ENCODE assay signal across 1 cellular context in genomic region chr18:62420151-62420512, GRCh38.
A peak's percentile ranks its signal among the peaks of the same experiment; 100 is the strongest.
TF ChIP-seq lines count a peak whose summit lies in the region.

No MANE protein-coding gene starts in this region.

TF ChIP-seq in HepG2, 621 proteins besides CTCF, POLR2A, EP300 and RAD21 (continued from another document and continues in another):
- TF ChIP-seq ARID5B (CRISPR knock-in tag; IDR thresholded peaks at IDR 0.05) (peak; percentile 76), ZBTB20 (CRISPR knock-in tag; IDR thresholded peaks at IDR 0.05; ENCODE audit: borderline replicate concordance, low read depth) (no peak), ZFY (CRISPR knock-in tag; IDR thresholded peaks at IDR 0.05) (no peak), SP140L (CRISPR knock-in tag; IDR thresholded peaks at IDR 0.05; ENCODE audit: borderline replicate concordance) (no peak), CHCHD3 (CRISPR knock-in tag; IDR thresholded peaks at IDR 0.05) (no peak), U2AF1 (optimal IDR thresholded peaks at IDR 0.05; ENCODE audit: low read depth, low read length) (no peak), MYPOP (CRISPR knock-in tag; IDR thresholded peaks at IDR 0.05) (no peak), THAP7 (CRISPR knock-in tag; IDR thresholded peaks at IDR 0.05) (no peak), PHF8 (CRISPR knock-in tag; IDR thresholded peaks at IDR 0.05) (no peak), GATAD1 (CRISPR knock-in tag; IDR thresholded peaks at IDR 0.05) (no peak), KIAA2018 (CRISPR knock-in tag; IDR thresholded peaks at IDR 0.05; ENCODE audit: borderline replicate concordance) (no peak), GPBP1L1 (CRISPR knock-in tag; IDR thresholded peaks at IDR 0.05) (no peak), TFE3 (CRISPR knock-in tag; IDR thresholded peaks at IDR 0.05) (no peak), SAFB2 (CRISPR knock-in tag; IDR thresholded peaks at IDR 0.05; ENCODE audit: borderline replicate concordance, low read depth) (no peak), ERF (CRISPR knock-in tag; IDR thresholded peaks at IDR 0.05) (no peak), ZNF232 (CRISPR knock-in tag; IDR thresholded peaks at IDR 0.05; ENCODE audit: borderline replicate concordance) (no peak), MYNN (CRISPR knock-in tag; IDR thresholded peaks at IDR 0.05; ENCODE audit: low read depth) (no peak), FUBP1 (CRISPR knock-in tag; IDR thresholded peaks at IDR 0.05; ENCODE audit: borderline replicate concordance) (no peak), ZNF704 (CRISPR knock-in tag; IDR thresholded peaks at IDR 0.05; ENCODE audit: borderline replicate concordance) (no peak), ATF6 (CRISPR knock-in tag; conservative IDR thresholded peaks at IDR 0.05) (no peak), DPF2 (CRISPR knock-in tag; IDR thresholded peaks at IDR 0.05; ENCODE audit: borderline replicate concordance, low read depth) (no peak), ONECUT2 (CRISPR knock-in tag; IDR thresholded peaks at IDR 0.05) (peak; percentile 83), NFE2 (CRISPR knock-in tag; IDR thresholded peaks at IDR 0.05) (no peak), ZBTB1 (CRISPR knock-in tag; IDR thresholded peaks at IDR 0.05; ENCODE audit: borderline replicate concordance) (no peak), E2F1 (CRISPR knock-in tag; IDR thresholded peaks at IDR 0.05) (no peak), CSRNP1 (CRISPR knock-in tag; IDR thresholded peaks at IDR 0.05) (no peak), CENPT (CRISPR knock-in tag; IDR thresholded peaks at IDR 0.05; ENCODE audit: low read depth) (no peak), ZNF383 (CRISPR knock-in tag; IDR thresholded peaks at IDR 0.05; ENCODE audit: borderline replicate concordance) (no peak)
